In genomic region chr18:59760212-59760997, GRCh38 we compare ENCODE assay signal across 18 cellular contexts.
A peak's percentile ranks its signal among the peaks of the same experiment; 100 is the strongest.
DNase-seq lines count a peak whose midpoint lies in the region; ATAC-seq, FAIRE-seq and TF ChIP-seq lines count a peak whose summit lies in the region.
"Had no signal": no experiment of that assay in that cellular context is flagged by ENCODE, and none has a peak within 500 bp of the region (broad histone marks: within the 10 kb centered on the region; RNA-seq: fewer than 3 reads in every experiment).

No MANE protein-coding gene starts in this region.

- H2BK15ac ChIP-seq in H9 (ENCODE audit: low read depth, low read length), result no peak overlapping the region

- no peak overlapping the region for H2BK5ac ChIP-seq in H9 (ENCODE audit: insufficient read length, low read length)

- H2BK12ac ChIP-seq in H9 (ENCODE audit: insufficient read length, low read depth, low read length), result no peak overlapping the region

- H3K36me3 Mint-ChIP-seq in H9 (ENCODE audit: insufficient read depth in 1 of 3, low read depth in 3 of 3), result no peaks in the 10 kb centered on the region
- H3K36me3 Mint-ChIP-seq: CD14-positive monocyte; CD4-positive, alpha-beta memory T cell had no signal

- no peaks in the 10 kb centered on the region; the same call in 1 of the 2 replicates for H3K27me3 Mint-ChIP-seq in H9 (ENCODE audit: low read depth)

- H4K8ac ChIP-seq in H9 (replicated peaks; ENCODE audit: insufficient read length, low read depth, low read length), result no peak overlapping the region

- no TSS peak for BruUV-seq in HepG2 (replicated peaks; lab: Mats Ljungman, UMichigan)

- no peak overlapping the region for H4K91ac ChIP-seq in H9 (ENCODE audit: insufficient read length, low read depth, low read length)

- H3K9me3 ChIP-seq in HepG2 (ENCODE audit: low read length) (no peaks in the 10 kb centered on the region), H9 (ENCODE audit: control insufficient read depth, low read depth, low read length) (no peaks in the 10 kb centered on the region)
- H3K9me3 ChIP-seq: BLaER1 had no signal

- no peaks in the 10 kb centered on the region for H3K79me1 ChIP-seq in H9 (ENCODE audit: insufficient read depth, low read depth, low read length, poor library complexity, severe bottlenecking)

- H2BK120ac ChIP-seq in H9 (ENCODE audit: low read depth, low read length, poor library complexity, severe bottlenecking), result no peak overlapping the region

- no peak overlapping the region for H3K23ac ChIP-seq in H9 (ENCODE audit: insufficient read length, low read depth, low read length)

- no peak overlapping the region for H2AK5ac ChIP-seq in H9 (ENCODE audit: insufficient read length, low read length)

- in situ Hi-C loops in HepG2 (cut with HindIII; ENCODE audit: extremely low pct_ligation_motif_present, low pct_unique_long_range_greater_than_20kb), result no loop called here

- H3K14ac ChIP-seq in H9 (ENCODE audit: insufficient read depth, low read length), result no peak overlapping the region

- POLR2A ChIA-PET in HepG2 (lab: Yijun Ruan, JAX), result no interaction called here

- H3K9me3 Mint-ChIP-seq in H9, result no peaks in the 10 kb centered on the region
- H3K9me3 Mint-ChIP-seq: CD4-positive, alpha-beta memory T cell had no signal

- intact Hi-C loops in HepG2 (cut with micrococcal nuclease; ENCODE audit: unreplicated experiment), result no loop called here

- H4K5ac ChIP-seq in H9 (ENCODE audit: insufficient read length, low read depth, low read length), result no peak overlapping the region

- H3K27ac Mint-ChIP-seq in H9, result no peak overlapping the region
- H3K27ac Mint-ChIP-seq: CD14-positive monocyte; CD4-positive, alpha-beta memory T cell had no signal

- H3K4ac ChIP-seq in H9 (ENCODE audit: low read depth, low read length), result no peak overlapping the region

- no peaks in the 10 kb centered on the region for H3K23me2 ChIP-seq in H9 (ENCODE audit: insufficient read length, low read depth, low read length, poor library complexity, severe bottlenecking)

- ATAC-seq in HepG2 (no peak), omental fat pad (ENCODE audit: low FRiP score) (no peak), HG02884 (IDR thresholded peaks at IDR 0.05; ENCODE audit: unreplicated experiment) (no peak)

- no peak overlapping the region for H2BK20ac ChIP-seq in H9 (ENCODE audit: low read depth, low read length, poor library complexity, severe bottlenecking)

- TF ChIP-seq CTCF in HepG2 (CRISPR knock-in tag; IDR thresholded peaks at IDR 0.05) (no peak), omental fat pad (IDR thresholded peaks at IDR 0.05) (no peak), H9 (conservative IDR thresholded peaks at IDR 0.05) (no peak)

- H3K4me2 ChIP-seq in HepG2 (ENCODE audit: low read depth, low read length), result no peak overlapping the region
- H3K4me2 ChIP-seq in H9 (ENCODE audit: insufficient read depth, insufficient read length, low read length), result no peak overlapping the region
- H3K4me2 ChIP-seq: BLaER1 had no signal

- no peak for FAIRE-seq in HepG2 (lab: Jason Lieb, UNC)
- FAIRE-seq: A204.1, HTR-8/SVneo had no signal

- H3K4me3 ChIP-seq in HepG2 (replicated peaks in 1 of 3; ENCODE audit: insufficient read depth in 1 of 3, low read depth in 2 of 3, low read length in 3 of 3), result no peak overlapping the region
- H3K4me3 ChIP-seq: BLaER1 had no signal

- no peak overlapping the region for H3K9ac ChIP-seq in HepG2 (ENCODE audit: insufficient read depth, low read depth, low read length)
- H3K9ac ChIP-seq in H9 (ENCODE audit: extremely low read depth, insufficient read length, low read length), result no peak overlapping the region
- H3K9ac ChIP-seq: BLaER1 had no signal

- H3K27ac ChIP-seq in HepG2 (ENCODE audit: extremely low read length, insufficient read depth, low read length) (no peak overlapping the region), H9 (ENCODE audit: insufficient read length, low read depth, low read length) (no peak overlapping the region)
- H3K27ac ChIP-seq: BLaER1 had no signal

- no peaks in the 10 kb centered on the region for H3K4me1 Mint-ChIP-seq in H9
- H3K4me1 Mint-ChIP-seq: CD14-positive monocyte; CD4-positive, alpha-beta memory T cell had no signal

- no peaks in the 10 kb centered on the region for H3K27me3 ChIP-seq in HepG2 (ENCODE audit: control insufficient read depth in 1 of 2, insufficient read depth in 2 of 2, low read length in 2 of 2)
- no peaks in the 10 kb centered on the region for H3K27me3 ChIP-seq in H9 (ENCODE audit: insufficient read depth, low read length)
- H3K27me3 ChIP-seq: BLaER1 had no signal

- TF ChIP-seq EP300 in HepG2 (IDR thresholded peaks at IDR 0.05; ENCODE audit: low read depth in 2 of 2, low read length in 2 of 2), result no peak
- no peak for TF ChIP-seq EP300 in HepG2 (CRISPR knock-in tag; IDR thresholded peaks at IDR 0.05; ENCODE audit: borderline replicate concordance)

- DNase-seq in M059J (ENCODE audit: low read depth) (peak; percentile 55), fibroblast of gingiva (ENCODE audit: low read depth) (peak; percentile 23), HepG2 (ENCODE audit: low spot score) (no peak), omental fat pad (ENCODE audit: low spot score) (no peak), H9 (no peak), T-helper 2 cell (no peak)
- DNase-seq: ACHN; CD4-positive, alpha-beta memory T cell; DMS79 treated with DMSO at 0.1 percent for 48 hours; GF-D8; GOT3; H7; KG1 had no signal

- H4K20me1 ChIP-seq in HepG2 (ENCODE audit: insufficient read depth, low read length) (no peaks in the 10 kb centered on the region), H9 (ENCODE audit: control insufficient read depth, insufficient read depth, insufficient read length) (no peaks in the 10 kb centered on the region)
- H4K20me1 ChIP-seq: BLaER1 had no signal

- H3K18ac ChIP-seq in H9 (ENCODE audit: insufficient read length, low read depth, low read length), result no peak overlapping the region

- WGBS in HepG2 (ENCODE audit: low lambda C conversion rate), result 19% methylated on average over 6 of the region's 9 CpGs
- WGBS in H9 (ENCODE audit: extremely low coverage, insufficient read length, low lambda C conversion rate), result no CpG with 5 or more reads among the region's 9 CpGs

- H3K4me1 ChIP-seq in HepG2 (ENCODE audit: insufficient read depth, low read length), result no peaks in the 10 kb centered on the region
- no peaks in the 10 kb centered on the region for H3K4me1 ChIP-seq in H9 (ENCODE audit: insufficient read depth, low read length)
- H3K4me1 ChIP-seq: BLaER1 had no signal

- H3T11ph ChIP-seq in H9 (ENCODE audit: low read length), result no peak overlapping the region

- H2AFZ ChIP-seq in HepG2 (ENCODE audit: low read length) (no peak overlapping the region), H9 (ENCODE audit: low read length) (no peak overlapping the region)

- H3K4me3 Mint-ChIP-seq in H9, result no peak overlapping the region
- H3K4me3 Mint-ChIP-seq: CD14-positive monocyte; CD4-positive, alpha-beta memory T cell had no signal

- CTCF ChIA-PET in HepG2 (lab: Yijun Ruan, JAX; ENCODE audit: low intra/inter-chr PET ratio, low total read pairs), result no interaction called here

- no peaks in the 10 kb centered on the region for H3K79me2 ChIP-seq in HepG2 (ENCODE audit: insufficient read depth, low read length)
- H3K79me2 ChIP-seq in H9 (ENCODE audit: insufficient read depth, low read length), result no peaks in the 10 kb centered on the region

- no peak for TF ChIP-seq POLR2A in HepG2 (IDR thresholded peaks at IDR 0.05; ENCODE audit: insufficient read depth in 1 of 2, low read depth in 2 of 2, low read length in 2 of 2)

- H3K36me3 ChIP-seq in HepG2 (replicated peaks in 1 of 2; ENCODE audit: control insufficient read depth in 1 of 2, insufficient read depth in 2 of 2, low read length in 2 of 2), result no peaks in the 10 kb centered on the region
- H3K36me3 ChIP-seq: BLaER1 had no signal

- no peak overlapping the region for H3K56ac ChIP-seq in H9 (ENCODE audit: insufficient read length, low read depth, low read length)

- no peak for TF ChIP-seq RAD21 in HepG2 (CRISPR knock-in tag; IDR thresholded peaks at IDR 0.05)

TF ChIP-seq in HepG2, 621 proteins besides CTCF, POLR2A, EP300 and RAD21:
- TF ChIP-seq REXO4 (CRISPR knock-in tag; IDR thresholded peaks at IDR 0.05; ENCODE audit: borderline replicate concordance) (no peak), CREB1 (IDR thresholded peaks at IDR 0.05) (peak; percentile 52), CREB1 (CRISPR knock-in tag; IDR thresholded peaks at IDR 0.05) (no peak)

Comparison
In these comparisons a context has a peak if more than half of its experiments do, and no peak if none do; other contexts are left out.
1. DNase-seq: peak in M059J (single experiment) and fibroblast of gingiva (single experiment); none in HepG2 (single experiment), omental fat pad (single experiment), H9 (single experiment) and T-helper 2 cell (0 of 5).